13 cellular contexts compared by ENCODE assay signal in the genomic region with DNA sequence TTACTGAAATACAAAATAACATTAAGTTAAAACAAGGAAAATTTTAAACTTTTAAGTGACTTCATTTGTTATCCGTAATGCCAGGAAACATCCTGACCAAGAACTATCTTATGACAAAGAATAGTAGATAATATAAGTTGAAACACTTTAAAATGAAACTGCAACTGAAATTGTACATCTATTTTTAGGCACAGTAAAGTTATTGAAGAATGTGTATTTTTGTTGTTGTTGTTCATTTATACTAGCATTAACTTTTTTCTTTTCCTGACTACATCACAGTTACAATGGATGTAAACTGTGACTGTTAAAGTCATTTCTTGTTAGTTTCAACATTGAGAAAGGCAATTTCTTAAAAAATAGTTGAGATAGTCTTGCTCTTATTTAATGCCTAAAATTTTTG. TPM values are rescaled to one million over a fixed set of nuclear protein-coding genes. Genes with fewer than 3 reads are reported as not detected.
DNase-seq lines count a peak whose midpoint lies in the region; ATAC-seq, FAIRE-seq and TF ChIP-seq lines count a peak whose summit lies in the region.
"Had no signal": no experiment of that assay in that cellular context is flagged by ENCODE, and none has a peak within 500 bp of the region (broad histone marks: within the 10 kb centered on the region; RNA-seq: fewer than 3 reads in every experiment).

No MANE protein-coding gene starts in this region.

- H3K4me2 ChIP-seq in K562 (ENCODE audit: insufficient read depth, low read length) = peak overlapping the region; percentile 92
- H3K4me2 ChIP-seq: PC-9 had no signal

- H3K27ac ChIP-seq in heart left ventricle (peak overlapping the region; percentile 1 to 96 (median 90)), K562 (ENCODE audit: extremely low read depth, low read depth, low read length) (peak overlapping the region; percentile 78; the same call in 2 of the 3 replicates), muscle layer of duodenum (ENCODE audit: low read length) (peak overlapping the region; percentile 96), upper lobe of right lung (peak overlapping the region; percentile 3)
- H3K27ac ChIP-seq: PC-9 had no signal

- ATAC-seq in heart left ventricle (no peak), Right ventricle myocardium superior (ENCODE audit: poor library complexity) (no peak), K562 (no peak), upper lobe of right lung (no peak), omental fat pad (ENCODE audit: low FRiP score) (no peak)

- POLR2A ChIA-PET in K562 (lab: Yijun Ruan, JAX) = interaction anchor here (0.9 to 5.0 kb wide), 10 partner anchors 9 to 346 kb away, joined by 3 to 56 read pairs (median 7); no protein-coding TSS in a partner anchor

- peak overlapping the region; percentile 22 to 70 (median 64) for H3K4me3 ChIP-seq in heart left ventricle
- H3K4me3 ChIP-seq in K562 = peak overlapping the region; percentile 63
- H3K4me3 ChIP-seq in muscle layer of duodenum (ENCODE audit: low read depth in 1 of 2, low read length in 2 of 2) = peak overlapping the region; percentile 78
- peak overlapping the region; percentile 48 for H3K4me3 ChIP-seq in upper lobe of right lung
- H3K4me3 ChIP-seq: lung, PC-9 had no signal

- FAIRE-seq in K562 (lab: Jason Lieb, UNC) (no peak), frontal cortex (lab: Jason Lieb, UNC) (no peak)
- FAIRE-seq: GM18507 had no signal

- TF ChIP-seq RAD21 in K562 (CRISPR knock-in tag; conservative IDR thresholded peaks at IDR 0.05 in 1 of 2, IDR thresholded peaks at IDR 0.05 in 1 of 2) = no peak; a peak in 1 of 4 replicates

- TF ChIP-seq POLR2A in heart left ventricle (IDR thresholded peaks at IDR 0.05) (no peak), K562 (conservative IDR thresholded peaks at IDR 0.05) (no peak)

- no peak for DNase-seq in heart left ventricle
- DNase-seq in Right ventricle myocardium superior = no peak
- DNase-seq in K562 (ENCODE audit: extremely low read depth in 1 of 4, low spot score in 3 of 4) = no peak
- no peak for DNase-seq in upper lobe of right lung
- no peak for DNase-seq in stimulated activated CD4-positive, alpha-beta T cell treated with anti-CD3 and anti-CD28 coated beads, Interleukin-4, amount 100 ng/mL, for 1 hour
- no peak for DNase-seq in frontal cortex (ENCODE audit: low spot score in 2 of 2)
- DNase-seq in omental fat pad (ENCODE audit: low spot score) = no peak
- DNase-seq: KG1, NCI-H2081 treated with DMSO at 0.1 percent for 48 hours, PC-9 had no signal

- no peaks in the 10 kb centered on the region for H3K9me1 ChIP-seq in K562 (ENCODE audit: control insufficient read depth, insufficient read depth, low read length)

- in situ Hi-C loops in K562 (cut with MboI) = no loop called here

- H3K9ac ChIP-seq in K562 (ENCODE audit: insufficient read depth in 1 of 2, low read depth in 2 of 2, low read length in 2 of 2) = peak overlapping the region; percentile 55 to 87; a peak in 3 of 4 replicates

- intact Hi-C loops in heart left ventricle (cut with DNase I) (no loop called here), Right ventricle myocardium superior (cut with DNase I) (no loop called here), K562 (cut with micrococcal nuclease) (loop anchor here (1.0 to 5.0 kb wide), 4 partner anchors 48 to 1084 kb away; no protein-coding TSS in a partner anchor), upper lobe of right lung (cut with DNase I) (no loop called here)

- H3K4me1 ChIP-seq in heart left ventricle (peaks cover 0 to 74% (median 29%) of the 10 kb centered on the region in 12 donors), K562 (replicated peaks in 1 of 2; ENCODE audit: control insufficient read depth in 2 of 2, insufficient read depth in 2 of 2, low read length in 2 of 2) (peaks cover 11 to 19% of the 10 kb centered on the region in 2 experiments), muscle layer of duodenum (ENCODE audit: control insufficient read depth in 1 of 2, insufficient read depth in 2 of 2, low read length in 2 of 2) (peaks cover 5 to 27% of the 10 kb centered on the region in 2 donors), upper lobe of right lung (peaks cover 21% of the 10 kb centered on the region)

- peaks cover 85% of the 10 kb centered on the region for H3K79me2 ChIP-seq in K562 (ENCODE audit: control insufficient read depth, insufficient read depth, low read length)

- 12 to 21% (median 13%) methylated on average over 1 of the region's 1 CpG for WGBS in heart left ventricle, 4 donors
- WGBS in K562 (ENCODE audit: insufficient coverage, low coverage, missing lambda C conversion rate) = 0% methylated on average over 1 of the region's 1 CpG

- CTCF ChIA-PET in K562 (lab: Yijun Ruan, JAX; ENCODE audit: low intra/inter-chr PET ratio) = interaction anchor here (8.5 kb wide), 1 partner anchor 87 kb away, joined by 129 read pairs; no protein-coding TSS in a partner anchor

- no peaks in the 10 kb centered on the region for H4K20me1 ChIP-seq in K562 (replicated peaks; ENCODE audit: control insufficient read depth, insufficient read depth, low read length)

- no TSS peak for BruUV-seq in K562 (replicated peaks; lab: Mats Ljungman, UMichigan)

- H3K36me3 ChIP-seq in heart left ventricle (no peaks in the 10 kb centered on the region), K562 (ENCODE audit: control insufficient read depth, insufficient read depth, low read length) (peaks cover 54% of the 10 kb centered on the region), muscle layer of duodenum (ENCODE audit: control insufficient read depth in 1 of 2, insufficient read depth in 2 of 2, low read length in 2 of 2) (no peaks in the 10 kb centered on the region), upper lobe of right lung (no peaks in the 10 kb centered on the region)

- no peak overlapping the region for H2AFZ ChIP-seq in K562 (ENCODE audit: low read depth, low read length)
- H2AFZ ChIP-seq: PC-9 had no signal

- no peaks in the 10 kb centered on the region for H3K9me3 ChIP-seq in heart left ventricle
- no peaks in the 10 kb centered on the region for H3K9me3 ChIP-seq in K562 (replicated peaks; ENCODE audit: control insufficient read depth, insufficient read depth, low read depth, low read length)
- H3K9me3 ChIP-seq in muscle layer of duodenum (ENCODE audit: control insufficient read depth in 1 of 2, low read length in 2 of 2) = no peaks in the 10 kb centered on the region
- no peaks in the 10 kb centered on the region for H3K9me3 ChIP-seq in upper lobe of right lung

- no peak for TF ChIP-seq EP300 in K562 (IDR thresholded peaks at IDR 0.05; ENCODE audit: low read length)

- TF ChIP-seq CTCF in heart left ventricle (IDR thresholded peaks at IDR 0.05) (no peak), K562 (IDR thresholded peaks at IDR 0.05 in 2 of 3, conservative IDR thresholded peaks at IDR 0.05 in 1 of 3; ENCODE audit: insufficient read depth in 2 of 3, low read depth in 1 of 3, low read length in 3 of 3) (no peak), upper lobe of right lung (IDR thresholded peaks at IDR 0.05) (no peak), omental fat pad (IDR thresholded peaks at IDR 0.05) (no peak)

- H3K27me3 ChIP-seq in heart left ventricle = peaks cover 0 to 3% (median 0%) of the 10 kb centered on the region in 9 donors
- no peaks in the 10 kb centered on the region for H3K27me3 ChIP-seq in K562 (ENCODE audit: control insufficient read depth in 2 of 2, insufficient read depth in 2 of 2, low read length in 2 of 2)
- no peaks in the 10 kb centered on the region for H3K27me3 ChIP-seq in muscle layer of duodenum (ENCODE audit: low read depth, low read length)
- H3K27me3 ChIP-seq in upper lobe of right lung = no peaks in the 10 kb centered on the region

RNA-seq across cellular contexts. Expression of a gene that starts 2.6 kb away (rescaled TPM):
- 10 to 100 TPM; 19.6 to 51.2 (median 27.5) TPM for total RNA-seq in heart left ventricle
- 1 to 10 TPM; 3.6 to 9.7 TPM for polyA plus RNA-seq in heart left ventricle
- total RNA-seq in Right ventricle myocardium superior = 26.2 TPM
- 894 and 1,629 TPM in 2 replicates for total RNA-seq in K562 (2011; cell fraction: chromatin; rRNA removed; ENCODE audit: low replicate concordance)
- total RNA-seq in K562 (2011; cell fraction: nucleolus; rRNA removed) = 336 and 368 TPM in 2 replicates
- 603 and 625 TPM in 2 replicates for total RNA-seq in K562 (2011; cell fraction: nucleoplasm; rRNA removed)
- total RNA-seq in K562 (2014; rRNA removed) = 228 and 247 TPM in 2 replicates
- total RNA-seq in K562 (2014; rRNA removed; fragmentation: Illumina TruSeq; extraction: Trizol) = 393 and 413 TPM in 2 replicates
- total RNA-seq in K562 (2015; rRNA removed; fragmentation: Illumina TruSeq; extraction: Trizol) = 254 and 267 TPM in 2 replicates
- total RNA-seq in K562 (2021) = 290 and 301 TPM in 2 replicates
- 205 and 316 TPM in 2 replicates for polyA plus RNA-seq in K562 (2011; rRNA removed)
- 91.5 and 147 TPM in 2 replicates for polyA plus RNA-seq in K562 (2011; cell fraction: cytosol; rRNA removed)
- polyA plus RNA-seq in K562 (2011; cell fraction: nucleus; rRNA removed) = 211 and 239 TPM in 2 replicates
- 152 and 202 TPM in 2 replicates for polyA plus RNA-seq in K562 (2012)
- 288 and 329 TPM in 2 replicates for polyA plus RNA-seq in K562 (2014; fragmentation: Illumina TruSeq; extraction: Trizol)
- 100 to 1,000 TPM; 221 to 292 TPM for polyA plus RNA-seq in K562 (2014; fragmentation: Nextera tagmentation; extraction: Ambion mirVana)
- polyA plus RNA-seq in K562 (2014; rRNA removed) = 195 and 210 TPM in 2 replicates
- polyA minus RNA-seq in K562 (2011; rRNA and poly(A)+ RNA removed) = 717 and 810 TPM in 2 replicates
- polyA minus RNA-seq in K562 (2011; cell fraction: cytosol; rRNA and poly(A)+ RNA removed) = 96.8 and 138 TPM in 2 replicates
- polyA minus RNA-seq in K562 (2011; cell fraction: nucleus; rRNA and poly(A)+ RNA removed) = 704 and 866 TPM in 2 replicates
- total RNA-seq in upper lobe of right lung = 39.2 TPM
- total RNA-seq in frontal cortex = 3.3 TPM
- 10 to 100 TPM; 24.9 to 63.9 (median 40.9) TPM for total RNA-seq in omental fat pad

RNA-seq across cellular contexts. Expression of a gene that starts 40.6 kb away (rescaled TPM):
- total RNA-seq in heart left ventricle (10 to 100 TPM in 8 of 9 donors, 1 to 10 TPM in 1; 9.3 to 16.0 (median 13.3) TPM), Right ventricle myocardium superior (11.1 TPM), K562 (2014; rRNA removed) (19.8 and 22.8 TPM in 2 replicates), K562 (2014; rRNA removed; fragmentation: Illumina TruSeq; extraction: Trizol) (50.4 and 59.3 TPM in 2 replicates), K562 (2015; rRNA removed; fragmentation: Illumina TruSeq; extraction: Trizol) (38.8 and 43.9 TPM in 2 replicates), K562 (2021) (37.0 and 38.1 TPM in 2 replicates), upper lobe of right lung (17.9 TPM), frontal cortex (33.8 TPM), omental fat pad (10 to 100 TPM; 15.5 to 25.1 (median 17.1) TPM)
- polyA plus RNA-seq in heart left ventricle (1 to 10 TPM; 5.4 to 9.6 TPM), K562 (2011; rRNA removed) (38.2 and 54.6 TPM in 2 replicates), K562 (2014; fragmentation: Illumina TruSeq; extraction: Trizol) (50.3 and 58.0 TPM in 2 replicates), K562 (2014; fragmentation: Nextera tagmentation; extraction: Ambion mirVana) (100 to 1,000 TPM; 216 to 233 TPM), K562 (2014; rRNA removed) (36.0 and 43.8 TPM in 2 replicates)
- 16.8 and 65.4 TPM in 2 replicates for total RNA-seq in K562 (2011; cell fraction: chromatin; rRNA removed; ENCODE audit: low replicate concordance)
- 11.8 and 15.3 TPM in 2 replicates for total RNA-seq in K562 (2011; cell fraction: nucleolus; rRNA removed)
- total RNA-seq in K562 (2011; cell fraction: nucleoplasm; rRNA removed) = 29.0 and 51.5 TPM in 2 replicates
- 8.1 and 14.7 TPM in 2 replicates for polyA plus RNA-seq in K562 (2011; cell fraction: cytosol; rRNA removed)
- 19.7 and 49.3 TPM in 2 replicates for polyA plus RNA-seq in K562 (2011; cell fraction: nucleus; rRNA removed)
- 34.5 and 42.1 TPM in 2 replicates for polyA plus RNA-seq in K562 (2012)
- 54.3 and 56.3 TPM in 2 replicates for polyA minus RNA-seq in K562 (2011; rRNA and poly(A)+ RNA removed)
- 12.3 and 13.2 TPM in 2 replicates for polyA minus RNA-seq in K562 (2011; cell fraction: cytosol; rRNA and poly(A)+ RNA removed)
- polyA minus RNA-seq in K562 (2011; cell fraction: nucleus; rRNA and poly(A)+ RNA removed) = 27.2 and 55.6 TPM in 2 replicates

Comparison
In these comparisons a context has a peak if more than half of its experiments do, and no peak if none do; other contexts are left out.
1. H3K27ac ChIP-seq: peak in every context shown above with its lines; median percentile 96 in muscle layer of duodenum; 90 in heart left ventricle; 78 in K562; 3 in upper lobe of right lung.